In the genomic region with DNA sequence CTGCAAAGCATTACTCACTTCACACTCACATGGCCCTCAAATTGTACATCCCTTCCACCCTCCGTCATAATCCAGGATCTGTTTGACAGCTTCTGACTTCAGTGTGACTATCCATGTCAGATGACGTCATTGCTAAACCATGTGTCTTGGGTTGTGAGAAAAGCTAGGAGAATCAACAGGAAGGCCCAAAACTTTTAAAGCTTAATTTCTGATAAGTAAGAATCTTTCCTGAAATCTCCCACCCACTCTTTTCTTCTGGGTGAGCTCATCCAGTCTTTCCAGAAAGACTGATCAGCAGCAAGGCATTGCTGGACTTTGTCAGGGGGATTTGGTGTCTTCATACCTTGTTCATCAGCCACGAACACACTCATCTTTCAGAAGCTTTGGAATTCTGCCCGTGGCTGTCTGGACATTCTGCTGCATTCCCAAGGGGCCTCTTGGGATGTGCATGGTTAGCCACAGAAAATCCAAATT, we compare ENCODE assay signal across 12 cellular contexts.
DNase-seq lines count a peak whose midpoint lies in the region; ATAC-seq, FAIRE-seq and TF ChIP-seq lines count a peak whose summit lies in the region.
"Had no signal": no experiment of that assay in that cellular context is flagged by ENCODE, and none has a peak within 500 bp of the region (broad histone marks: within the 10 kb centered on the region; RNA-seq: fewer than 3 reads in every experiment).

No MANE protein-coding gene starts in this region.

- FAIRE-seq in H54 (lab: Jason Lieb, UNC), result no peak

- no peak overlapping the region for H3K4me3 ChIP-seq in foreskin fibroblast (ENCODE audit: low read depth in 1 of 2, low read length in 2 of 2)
- H3K4me3 ChIP-seq: cardiac muscle cell had no signal

- no peak for TF ChIP-seq POLR2A in H54 (IDR thresholded peaks at IDR 0.05; ENCODE audit: low read depth, low read length)

- ATAC-seq in SK-N-SH treated with all-trans-retinoic acid at 6 μM for 48 hours, result peak; percentile 75
- no peak for ATAC-seq in HG02840 (IDR thresholded peaks at IDR 0.05; ENCODE audit: low FRiP score, unreplicated experiment)
- ATAC-seq in activated CD4-positive, CD25-positive, alpha-beta regulatory T cell treated with anti-CD3 and anti-CD28 coated beads, Interleukin-2, amount 50 U/mL, for 24 hours, result no peak
- ATAC-seq: activated CD8-positive, alpha-beta T cell treated with anti-CD3 and anti-CD28 coated beads for 36 hours had no signal

- no peak for TF ChIP-seq CTCF in foreskin fibroblast (IDR thresholded peaks at IDR 0.05; ENCODE audit: low read depth, low read length)

- DNase-seq in H54 (ENCODE audit: insufficient read length, low spot score) (peak; percentile 44), foreskin fibroblast (peak; percentile 81 to 85), stromal cell of bone marrow (ENCODE audit: low read depth) (peak; percentile 88), hippocampal formation (lab: John Stamatoyannopoulos, UW) (no peak), NCI-H2227 (lab: John Stamatoyannopoulos, UW; ENCODE audit: unreplicated experiment) (no peak)
- DNase-seq: activated CD8-positive, alpha-beta T cell treated with anti-CD3 and anti-CD28 coated beads for 36 hours; NCI-H1105; SIG-M5 had no signal

TF ChIP-seq in SK-N-SH treated with all-trans-retinoic acid at 6 μM for 48 hours, 23 proteins besides CTCF, POLR2A, EP300 and RAD21:
- no peak for TF ChIP-seq OSR1 (CRISPR knock-in tag; IDR thresholded peaks at IDR 0.05)
- no peak for TF ChIP-seq ZNF8 (CRISPR knock-in tag; IDR thresholded peaks at IDR 0.05)
- TF ChIP-seq BACH2 (CRISPR knock-in tag; IDR thresholded peaks at IDR 0.05; ENCODE audit: borderline replicate concordance), result no peak
- TF ChIP-seq CSDC2 (CRISPR knock-in tag; IDR thresholded peaks at IDR 0.05), result peak; percentile 96
- peak; percentile 86 for TF ChIP-seq ISL1 (CRISPR knock-in tag; IDR thresholded peaks at IDR 0.05)
- peak; percentile 45; the same call in 1 of the 2 replicates for TF ChIP-seq TOX (CRISPR knock-in tag; IDR thresholded peaks at IDR 0.05; ENCODE audit: borderline replicate concordance)
- TF ChIP-seq, protein P1, sequence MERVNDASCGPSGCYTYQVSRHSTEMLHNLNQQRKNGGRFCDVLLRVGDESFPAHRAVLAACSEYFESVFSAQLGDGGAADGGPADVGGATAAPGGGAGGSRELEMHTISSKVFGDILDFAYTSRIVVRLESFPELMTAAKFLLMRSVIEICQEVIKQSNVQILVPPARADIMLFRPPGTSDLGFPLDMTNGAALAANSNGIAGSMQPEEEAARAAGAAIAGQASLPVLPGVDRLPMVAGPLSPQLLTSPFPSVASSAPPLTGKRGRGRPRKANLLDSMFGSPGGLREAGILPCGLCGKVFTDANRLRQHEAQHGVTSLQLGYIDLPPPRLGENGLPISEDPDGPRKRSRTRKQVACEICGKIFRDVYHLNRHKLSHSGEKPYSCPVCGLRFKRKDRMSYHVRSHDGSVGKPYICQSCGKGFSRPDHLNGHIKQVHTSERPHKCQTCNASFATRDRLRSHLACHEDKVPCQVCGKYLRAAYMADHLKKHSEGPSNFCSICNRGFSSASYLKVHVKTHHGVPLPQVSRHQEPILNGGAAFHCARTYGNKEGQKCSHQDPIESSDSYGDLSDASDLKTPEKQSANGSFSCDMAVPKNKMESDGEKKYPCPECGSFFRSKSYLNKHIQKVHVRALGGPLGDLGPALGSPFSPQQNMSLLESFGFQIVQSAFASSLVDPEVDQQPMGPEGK (CRISPR knock-in tag; IDR thresholded peaks at IDR 0.05; ENCODE audit: borderline replicate concordance), result peak; percentile 54; the same call in 1 of the 2 replicates
- peak; percentile 93 for TF ChIP-seq CREB5 (CRISPR knock-in tag; IDR thresholded peaks at IDR 0.05; ENCODE audit: low read depth)
- 0 out of 2 replicates have a peak, but pooled peaks have one; percentile 17 for TF ChIP-seq ZFP30 (CRISPR knock-in tag; IDR thresholded peaks at IDR 0.05)
- 0 out of 2 replicates have a peak, but pooled peaks have one; percentile 10 for TF ChIP-seq TCF4 (CRISPR knock-in tag; IDR thresholded peaks at IDR 0.05; ENCODE audit: borderline replicate concordance)
- TF ChIP-seq, protein P2, sequence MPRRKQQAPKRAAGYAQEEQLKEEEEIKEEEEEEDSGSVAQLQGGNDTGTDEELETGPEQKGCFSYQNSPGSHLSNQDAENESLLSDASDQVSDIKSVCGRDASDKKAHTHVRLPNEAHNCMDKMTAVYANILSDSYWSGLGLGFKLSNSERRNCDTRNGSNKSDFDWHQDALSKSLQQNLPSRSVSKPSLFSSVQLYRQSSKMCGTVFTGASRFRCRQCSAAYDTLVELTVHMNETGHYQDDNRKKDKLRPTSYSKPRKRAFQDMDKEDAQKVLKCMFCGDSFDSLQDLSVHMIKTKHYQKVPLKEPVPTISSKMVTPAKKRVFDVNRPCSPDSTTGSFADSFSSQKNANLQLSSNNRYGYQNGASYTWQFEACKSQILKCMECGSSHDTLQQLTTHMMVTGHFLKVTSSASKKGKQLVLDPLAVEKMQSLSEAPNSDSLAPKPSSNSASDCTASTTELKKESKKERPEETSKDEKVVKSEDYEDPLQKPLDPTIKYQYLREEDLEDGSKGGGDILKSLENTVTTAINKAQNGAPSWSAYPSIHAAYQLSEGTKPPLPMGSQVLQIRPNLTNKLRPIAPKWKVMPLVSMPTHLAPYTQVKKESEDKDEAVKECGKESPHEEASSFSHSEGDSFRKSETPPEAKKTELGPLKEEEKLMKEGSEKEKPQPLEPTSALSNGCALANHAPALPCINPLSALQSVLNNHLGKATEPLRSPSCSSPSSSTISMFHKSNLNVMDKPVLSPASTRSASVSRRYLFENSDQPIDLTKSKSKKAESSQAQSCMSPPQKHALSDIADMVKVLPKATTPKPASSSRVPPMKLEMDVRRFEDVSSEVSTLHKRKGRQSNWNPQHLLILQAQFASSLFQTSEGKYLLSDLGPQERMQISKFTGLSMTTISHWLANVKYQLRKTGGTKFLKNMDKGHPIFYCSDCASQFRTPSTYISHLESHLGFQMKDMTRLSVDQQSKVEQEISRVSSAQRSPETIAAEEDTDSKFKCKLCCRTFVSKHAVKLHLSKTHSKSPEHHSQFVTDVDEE (CRISPR knock-in tag; IDR thresholded peaks at IDR 0.05), result no peak
- peak; percentile 76; the same call in 1 of the 2 replicates for TF ChIP-seq ZFP3 (CRISPR knock-in tag; IDR thresholded peaks at IDR 0.05)
- peak; percentile 83 for TF ChIP-seq SNAI2 (CRISPR knock-in tag; IDR thresholded peaks at IDR 0.05)

Comparison
In these comparisons a context has a peak if more than half of its experiments do, and no peak if none do; other contexts are left out.
1. DNase-seq: peak in H54 (single experiment), foreskin fibroblast (2 of 2) and stromal cell of bone marrow (single experiment); none in hippocampal formation (0 of 2) and NCI-H2227 (single experiment).